14 cellular contexts compared by ENCODE assay signal in the genomic region with DNA sequence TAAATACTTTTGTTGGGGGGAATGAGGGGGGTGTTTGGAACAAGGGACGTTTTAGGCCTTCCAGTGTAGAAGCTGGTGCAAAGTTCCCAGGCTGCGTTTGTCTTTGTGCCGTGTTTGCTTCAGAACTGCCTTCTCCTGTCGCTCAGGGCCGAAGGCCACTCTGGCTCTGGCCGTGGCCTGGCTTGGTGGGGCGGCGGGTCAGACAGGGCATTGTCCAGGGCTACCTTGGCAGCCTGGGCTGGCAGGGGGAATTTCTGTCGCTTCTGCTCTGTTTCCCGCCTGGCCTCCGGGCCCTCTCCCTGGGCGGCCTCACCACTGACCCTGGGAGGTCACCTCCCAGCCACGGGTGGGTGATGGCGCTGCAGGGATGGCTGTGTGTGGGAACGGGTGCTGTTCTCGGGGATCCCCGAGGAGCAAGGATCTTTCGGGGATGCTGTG.
DNase-seq lines count a peak whose midpoint lies in the region; ATAC-seq and TF ChIP-seq lines count a peak whose summit lies in the region.
"Had no signal": no experiment of that assay in that cellular context is flagged by ENCODE, and none has a peak within 500 bp of the region (broad histone marks: within the 10 kb centered on the region; RNA-seq: fewer than 3 reads in every experiment).

No MANE protein-coding gene starts in this region.

- no peaks in the 10 kb centered on the region for H3K9me3 Mint-ChIP-seq in neural progenitor cell
- no peaks in the 10 kb centered on the region for H3K9me3 Mint-ChIP-seq in natural killer cell
- H3K9me3 Mint-ChIP-seq: CD8-positive, alpha-beta memory T cell had no signal

- TF ChIP-seq CTCF in RWPE1 (conservative IDR thresholded peaks at IDR 0.05; ENCODE audit: low read depth): no peak
- no peak for TF ChIP-seq CTCF in hepatocyte (IDR thresholded peaks at IDR 0.05; ENCODE audit: poor library complexity)
- TF ChIP-seq CTCF in neural progenitor cell (IDR thresholded peaks at IDR 0.05): no peak
- TF ChIP-seq CTCF in natural killer cell (IDR thresholded peaks at IDR 0.05): no peak
- TF ChIP-seq CTCF in psoas muscle (IDR thresholded peaks at IDR 0.05): no peak

- no peak overlapping the region for H3K4me3 Mint-ChIP-seq in neural progenitor cell
- no peak overlapping the region for H3K4me3 Mint-ChIP-seq in natural killer cell
- H3K4me3 Mint-ChIP-seq: CD8-positive, alpha-beta memory T cell had no signal

- H3K27ac Mint-ChIP-seq in neural progenitor cell (peak overlapping the region; percentile 90), natural killer cell (no peak overlapping the region)
- H3K27ac Mint-ChIP-seq: CD8-positive, alpha-beta memory T cell had no signal

- H3K4me3 ChIP-seq in hepatocyte (no peak overlapping the region), neural progenitor cell (no peak overlapping the region), psoas muscle (no peak overlapping the region)
- H3K4me3 ChIP-seq: BLaER1, HAP-1 had no signal

- H4K20me1 ChIP-seq in hepatocyte (ENCODE audit: insufficient read depth, poor library complexity, severe bottlenecking): no peaks in the 10 kb centered on the region
- H4K20me1 ChIP-seq in neural progenitor cell (ENCODE audit: low read depth): no peaks in the 10 kb centered on the region

- ATAC-seq in natural killer cell: no peak
- ATAC-seq in psoas muscle: no peak
- no peak for ATAC-seq in GM18907 (IDR thresholded peaks at IDR 0.05; ENCODE audit: unreplicated experiment)

- peak overlapping the region; percentile 54 for H3K27ac ChIP-seq in RWPE1
- H3K27ac ChIP-seq in hepatocyte: peak overlapping the region; percentile 69
- no peak overlapping the region for H3K27ac ChIP-seq in neural progenitor cell
- no peak overlapping the region for H3K27ac ChIP-seq in psoas muscle
- H3K27ac ChIP-seq: BLaER1 had no signal

- H3K4me1 Mint-ChIP-seq in neural progenitor cell: peaks cover 30% of the 10 kb centered on the region
- no peaks in the 10 kb centered on the region for H3K4me1 Mint-ChIP-seq in natural killer cell
- H3K4me1 Mint-ChIP-seq: CD8-positive, alpha-beta memory T cell had no signal

- DNase-seq in RWPE1 (ENCODE audit: low spot score) (no peak), hepatocyte (ENCODE audit: low spot score) (no peak), neural progenitor cell (ENCODE audit: low spot score) (no peak), germinal center (ENCODE audit: low spot score) (no peak), natural killer cell (no peak), psoas muscle (no peak)
- DNase-seq: CD8-positive, alpha-beta memory T cell; DMS 273 treated with DMSO at 0.1 percent for 48 hours; NCI-H1436 treated with DMSO at 0.1 percent for 48 hours; NCI-H2227 treated with DMSO at 0.1 percent for 48 hours; NCI-H526 had no signal

- 82% methylated on average over 18 of the region's 18 CpGs for WGBS in hepatocyte (ENCODE audit: low lambda C conversion rate, missing lambda C conversion rate)
- 80 to 92% (median 92%) methylated on average over 12 to 18 of the region's 18 CpGs for WGBS in psoas muscle, 3 donors

- no peaks in the 10 kb centered on the region for H3K9me3 ChIP-seq in hepatocyte (ENCODE audit: low read depth)
- H3K9me3 ChIP-seq in neural progenitor cell (ENCODE audit: low read depth): no peaks in the 10 kb centered on the region
- no peaks in the 10 kb centered on the region for H3K9me3 ChIP-seq in psoas muscle
- H3K9me3 ChIP-seq: BLaER1, HAP-1 had no signal

- no peaks in the 10 kb centered on the region for H3K27me3 ChIP-seq in hepatocyte
- H3K27me3 ChIP-seq in neural progenitor cell: no peaks in the 10 kb centered on the region
- H3K27me3 ChIP-seq in psoas muscle (ENCODE audit: insufficient read depth in 3 of 3, low read length in 2 of 3): no peaks in the 10 kb centered on the region

- POLR2A ChIA-PET in RWPE1 (lab: Yijun Ruan, JAX; ENCODE audit: low non-redundant PET): no interaction called here

- intact Hi-C loops in natural killer cell (cut with micrococcal nuclease): no loop called here
- intact Hi-C loops in psoas muscle (cut with DNase I): loop anchor here (5.0 to 10.0 kb wide), 2 partner anchors 237 to 239 kb away; no protein-coding TSS in a partner anchor

- H2AFZ ChIP-seq in hepatocyte: no peak overlapping the region
- H2AFZ ChIP-seq in neural progenitor cell (replicated peaks): no peak overlapping the region

- H3K79me2 ChIP-seq in hepatocyte: no peaks in the 10 kb centered on the region
- H3K79me2 ChIP-seq in neural progenitor cell (ENCODE audit: low read depth): no peaks in the 10 kb centered on the region

- no peak overlapping the region for H3K4me2 ChIP-seq in hepatocyte
- H3K4me2 ChIP-seq in neural progenitor cell: no peak overlapping the region
- H3K4me2 ChIP-seq: BLaER1 had no signal

- H3F3A ChIP-seq in neural progenitor cell (ENCODE audit: low read depth): no peaks in the 10 kb centered on the region

- H3K4me1 ChIP-seq in hepatocyte (ENCODE audit: insufficient read depth) (peaks cover 20% of the 10 kb centered on the region), neural progenitor cell (peaks cover 4% of the 10 kb centered on the region), psoas muscle (no peaks in the 10 kb centered on the region)

- H3K9me2 ChIP-seq in hepatocyte (replicated peaks; ENCODE audit: insufficient read depth): no peaks in the 10 kb centered on the region

- H3K9ac ChIP-seq in neural progenitor cell: no peak overlapping the region
- H3K9ac ChIP-seq: BLaER1 had no signal

- no peaks in the 10 kb centered on the region for H3K36me3 ChIP-seq in hepatocyte (replicated peaks; ENCODE audit: insufficient read depth, low read depth)
- H3K36me3 ChIP-seq in neural progenitor cell: no peaks in the 10 kb centered on the region
- H3K36me3 ChIP-seq in psoas muscle (ENCODE audit: insufficient read depth in 1 of 2, low read depth in 1 of 2): no peaks in the 10 kb centered on the region
- H3K36me3 ChIP-seq: BLaER1, HAP-1 had no signal

- peaks cover 7% of the 10 kb centered on the region for H3K27me3 Mint-ChIP-seq in neural progenitor cell (ENCODE audit: insufficient read depth, low read depth)
- peaks cover 0 to 6% of the 10 kb centered on the region in 2 donors for H3K27me3 Mint-ChIP-seq in natural killer cell (ENCODE audit: low read depth in 2 of 2)

- peaks cover 33% of the 10 kb centered on the region for H3K36me3 Mint-ChIP-seq in neural progenitor cell
- no peaks in the 10 kb centered on the region for H3K36me3 Mint-ChIP-seq in natural killer cell
- H3K36me3 Mint-ChIP-seq: CD8-positive, alpha-beta memory T cell had no signal

- CTCF ChIA-PET in RWPE1 (lab: Yijun Ruan, JAX): no interaction called here

Comparison
In these comparisons a context has a peak if more than half of its experiments do, and no peak if none do; other contexts are left out.
1. H3K27ac ChIP-seq: peak in RWPE1 (single experiment) and hepatocyte (single experiment); none in neural progenitor cell (single experiment) and psoas muscle (single experiment).